2 cellular contexts compared by ENCODE assay signal in the genomic region with DNA sequence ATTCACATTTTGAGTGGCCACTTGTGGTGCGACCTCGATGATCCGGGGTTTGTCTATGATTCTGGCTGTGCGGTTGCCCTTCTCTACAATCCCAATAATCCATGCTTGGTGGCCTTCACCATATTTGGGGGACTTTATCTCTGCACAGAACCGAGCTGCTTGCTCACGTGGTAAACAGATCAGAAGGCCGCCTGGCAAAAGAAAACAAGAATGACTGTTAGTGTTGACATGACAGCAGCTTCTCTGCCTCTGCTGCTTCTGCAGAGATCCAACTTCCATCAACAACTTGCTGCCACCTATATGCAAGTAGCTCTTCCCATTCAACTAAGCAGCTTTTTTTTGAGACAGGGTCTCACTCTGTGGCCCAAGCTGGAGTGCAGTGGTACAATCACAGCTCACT.
TF ChIP-seq lines count a peak whose summit lies in the region.

No MANE protein-coding gene starts in this region.

TF ChIP-seq in GM23338, 12 proteins besides CTCF, POLR2A, EP300 and RAD21 (continues in another document):
- TF ChIP-seq ZNF114 (CRISPR knock-in tag; IDR thresholded peaks at IDR 0.05): no peak
- TF ChIP-seq EZH2 (IDR thresholded peaks at IDR 0.05; ENCODE audit: low read depth, unreplicated experiment): no peak
- TF ChIP-seq ZNF331 (CRISPR knock-in tag; IDR thresholded peaks at IDR 0.05; ENCODE audit: low read depth): no peak
- TF ChIP-seq, protein P1, sequence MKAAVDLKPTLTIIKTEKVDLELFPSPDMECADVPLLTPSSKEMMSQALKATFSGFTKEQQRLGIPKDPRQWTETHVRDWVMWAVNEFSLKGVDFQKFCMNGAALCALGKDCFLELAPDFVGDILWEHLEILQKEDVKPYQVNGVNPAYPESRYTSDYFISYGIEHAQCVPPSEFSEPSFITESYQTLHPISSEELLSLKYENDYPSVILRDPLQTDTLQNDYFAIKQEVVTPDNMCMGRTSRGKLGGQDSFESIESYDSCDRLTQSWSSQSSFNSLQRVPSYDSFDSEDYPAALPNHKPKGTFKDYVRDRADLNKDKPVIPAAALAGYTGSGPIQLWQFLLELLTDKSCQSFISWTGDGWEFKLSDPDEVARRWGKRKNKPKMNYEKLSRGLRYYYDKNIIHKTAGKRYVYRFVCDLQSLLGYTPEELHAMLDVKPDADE (IDR thresholded peaks at IDR 0.05): no peak
- no peak for TF ChIP-seq JUNB (IDR thresholded peaks at IDR 0.05; ENCODE audit: unreplicated experiment)
- no peak for TF ChIP-seq STAT1 (IDR thresholded peaks at IDR 0.05; ENCODE audit: unreplicated experiment)
- no peak for TF ChIP-seq EZH2phosphoT487 (IDR thresholded peaks at IDR 0.05; ENCODE audit: unreplicated experiment)
- TF ChIP-seq CREB1 (CRISPR knock-in tag; IDR thresholded peaks at IDR 0.05; ENCODE audit: low read depth): no peak
- TF ChIP-seq, protein P2, sequence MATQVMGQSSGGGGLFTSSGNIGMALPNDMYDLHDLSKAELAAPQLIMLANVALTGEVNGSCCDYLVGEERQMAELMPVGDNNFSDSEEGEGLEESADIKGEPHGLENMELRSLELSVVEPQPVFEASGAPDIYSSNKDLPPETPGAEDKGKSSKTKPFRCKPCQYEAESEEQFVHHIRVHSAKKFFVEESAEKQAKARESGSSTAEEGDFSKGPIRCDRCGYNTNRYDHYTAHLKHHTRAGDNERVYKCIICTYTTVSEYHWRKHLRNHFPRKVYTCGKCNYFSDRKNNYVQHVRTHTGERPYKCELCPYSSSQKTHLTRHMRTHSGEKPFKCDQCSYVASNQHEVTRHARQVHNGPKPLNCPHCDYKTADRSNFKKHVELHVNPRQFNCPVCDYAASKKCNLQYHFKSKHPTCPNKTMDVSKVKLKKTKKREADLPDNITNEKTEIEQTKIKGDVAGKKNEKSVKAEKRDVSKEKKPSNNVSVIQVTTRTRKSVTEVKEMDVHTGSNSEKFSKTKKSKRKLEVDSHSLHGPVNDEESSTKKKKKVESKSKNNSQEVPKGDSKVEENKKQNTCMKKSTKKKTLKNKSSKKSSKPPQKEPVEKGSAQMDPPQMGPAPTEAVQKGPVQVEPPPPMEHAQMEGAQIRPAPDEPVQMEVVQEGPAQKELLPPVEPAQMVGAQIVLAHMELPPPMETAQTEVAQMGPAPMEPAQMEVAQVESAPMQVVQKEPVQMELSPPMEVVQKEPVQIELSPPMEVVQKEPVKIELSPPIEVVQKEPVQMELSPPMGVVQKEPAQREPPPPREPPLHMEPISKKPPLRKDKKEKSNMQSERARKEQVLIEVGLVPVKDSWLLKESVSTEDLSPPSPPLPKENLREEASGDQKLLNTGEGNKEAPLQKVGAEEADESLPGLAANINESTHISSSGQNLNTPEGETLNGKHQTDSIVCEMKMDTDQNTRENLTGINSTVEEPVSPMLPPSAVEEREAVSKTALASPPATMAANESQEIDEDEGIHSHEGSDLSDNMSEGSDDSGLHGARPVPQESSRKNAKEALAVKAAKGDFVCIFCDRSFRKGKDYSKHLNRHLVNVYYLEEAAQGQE (IDR thresholded peaks at IDR 0.05; ENCODE audit: unreplicated experiment): no peak
- TF ChIP-seq, protein P3, sequence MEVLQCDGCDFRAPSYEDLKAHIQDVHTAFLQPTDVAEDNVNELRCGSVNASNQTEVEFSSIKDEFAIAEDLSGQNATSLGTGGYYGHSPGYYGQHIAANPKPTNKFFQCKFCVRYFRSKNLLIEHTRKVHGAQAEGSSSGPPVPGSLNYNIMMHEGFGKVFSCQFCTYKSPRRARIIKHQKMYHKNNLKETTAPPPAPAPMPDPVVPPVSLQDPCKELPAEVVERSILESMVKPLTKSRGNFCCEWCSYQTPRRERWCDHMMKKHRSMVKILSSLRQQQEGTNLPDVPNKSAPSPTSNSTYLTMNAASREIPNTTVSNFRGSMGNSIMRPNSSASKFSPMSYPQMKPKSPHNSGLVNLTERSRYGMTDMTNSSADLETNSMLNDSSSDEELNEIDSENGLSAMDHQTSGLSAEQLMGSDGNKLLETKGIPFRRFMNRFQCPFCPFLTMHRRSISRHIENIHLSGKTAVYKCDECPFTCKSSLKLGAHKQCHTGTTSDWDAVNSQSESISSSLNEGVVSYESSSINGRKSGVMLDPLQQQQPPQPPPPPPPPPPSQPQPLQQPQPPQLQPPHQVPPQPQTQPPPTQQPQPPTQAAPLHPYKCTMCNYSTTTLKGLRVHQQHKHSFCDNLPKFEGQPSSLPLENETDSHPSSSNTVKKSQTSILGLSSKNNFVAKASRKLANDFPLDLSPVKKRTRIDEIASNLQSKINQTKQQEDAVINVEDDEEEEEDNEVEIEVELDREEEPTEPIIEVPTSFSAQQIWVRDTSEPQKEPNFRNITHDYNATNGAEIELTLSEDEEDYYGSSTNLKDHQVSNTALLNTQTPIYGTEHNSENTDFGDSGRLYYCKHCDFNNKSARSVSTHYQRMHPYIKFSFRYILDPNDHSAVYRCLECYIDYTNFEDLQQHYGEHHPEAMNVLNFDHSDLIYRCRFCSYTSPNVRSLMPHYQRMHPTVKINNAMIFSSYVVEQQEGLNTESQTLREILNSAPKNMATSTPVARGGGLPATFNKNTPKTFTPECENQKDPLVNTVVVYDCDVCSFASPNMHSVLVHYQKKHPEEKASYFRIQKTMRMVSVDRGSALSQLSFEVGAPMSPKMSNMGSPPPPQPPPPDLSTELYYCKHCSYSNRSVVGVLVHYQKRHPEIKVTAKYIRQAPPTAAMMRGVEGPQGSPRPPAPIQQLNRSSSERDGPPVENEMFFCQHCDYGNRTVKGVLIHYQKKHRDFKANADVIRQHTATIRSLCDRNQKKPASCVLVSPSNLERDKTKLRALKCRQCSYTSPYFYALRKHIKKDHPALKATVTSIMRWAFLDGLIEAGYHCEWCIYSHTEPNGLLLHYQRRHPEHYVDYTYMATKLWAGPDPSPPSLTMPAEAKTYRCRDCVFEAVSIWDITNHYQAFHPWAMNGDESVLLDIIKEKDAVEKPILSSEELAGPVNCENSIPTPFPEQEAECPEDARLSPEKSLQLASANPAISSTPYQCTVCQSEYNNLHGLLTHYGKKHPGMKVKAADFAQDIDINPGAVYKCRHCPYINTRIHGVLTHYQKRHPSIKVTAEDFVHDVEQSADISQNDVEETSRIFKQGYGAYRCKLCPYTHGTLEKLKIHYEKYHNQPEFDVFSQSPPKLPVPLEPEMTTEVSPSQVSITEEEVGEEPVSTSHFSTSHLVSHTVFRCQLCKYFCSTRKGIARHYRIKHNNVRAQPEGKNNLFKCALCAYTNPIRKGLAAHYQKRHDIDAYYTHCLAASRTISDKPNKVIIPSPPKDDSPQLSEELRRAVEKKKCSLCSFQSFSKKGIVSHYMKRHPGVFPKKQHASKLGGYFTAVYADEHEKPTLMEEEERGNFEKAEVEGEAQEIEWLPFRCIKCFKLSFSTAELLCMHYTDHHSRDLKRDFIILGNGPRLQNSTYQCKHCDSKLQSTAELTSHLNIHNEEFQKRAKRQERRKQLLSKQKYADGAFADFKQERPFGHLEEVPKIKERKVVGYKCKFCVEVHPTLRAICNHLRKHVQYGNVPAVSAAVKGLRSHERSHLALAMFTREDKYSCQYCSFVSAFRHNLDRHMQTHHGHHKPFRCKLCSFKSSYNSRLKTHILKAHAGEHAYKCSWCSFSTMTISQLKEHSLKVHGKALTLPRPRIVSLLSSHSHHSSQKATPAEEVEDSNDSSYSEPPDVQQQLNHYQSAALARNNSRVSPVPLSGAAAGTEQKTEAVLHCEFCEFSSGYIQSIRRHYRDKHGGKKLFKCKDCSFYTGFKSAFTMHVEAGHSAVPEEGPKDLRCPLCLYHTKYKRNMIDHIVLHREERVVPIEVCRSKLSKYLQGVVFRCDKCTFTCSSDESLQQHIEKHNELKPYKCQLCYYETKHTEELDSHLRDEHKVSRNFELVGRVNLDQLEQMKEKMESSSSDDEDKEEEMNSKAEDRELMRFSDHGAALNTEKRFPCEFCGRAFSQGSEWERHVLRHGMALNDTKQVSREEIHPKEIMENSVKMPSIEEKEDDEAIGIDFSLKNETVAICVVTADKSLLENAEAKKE (CRISPR knock-in tag; IDR thresholded peaks at IDR 0.05): no peak

TF ChIP-seq in GM12878, 131 proteins besides CTCF, POLR2A, EP300 and RAD21:
- TF ChIP-seq, protein P4, sequence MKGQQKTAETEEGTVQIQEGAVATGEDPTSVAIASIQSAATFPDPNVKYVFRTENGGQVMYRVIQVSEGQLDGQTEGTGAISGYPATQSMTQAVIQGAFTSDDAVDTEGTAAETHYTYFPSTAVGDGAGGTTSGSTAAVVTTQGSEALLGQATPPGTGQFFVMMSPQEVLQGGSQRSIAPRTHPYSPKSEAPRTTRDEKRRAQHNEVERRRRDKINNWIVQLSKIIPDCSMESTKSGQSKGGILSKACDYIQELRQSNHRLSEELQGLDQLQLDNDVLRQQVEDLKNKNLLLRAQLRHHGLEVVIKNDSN (IDR thresholded peaks at IDR 0.05; ENCODE audit: borderline replicate concordance, extremely low read length, insufficient read depth, low read depth, low read length): no peak
- TF ChIP-seq CEBPB (IDR thresholded peaks at IDR 0.05; ENCODE audit: borderline replicate concordance in 1 of 2, low read depth in 2 of 2, low read length in 2 of 2) (no peak), CBFB (IDR thresholded peaks at IDR 0.05; ENCODE audit: low read depth) (no peak), ZNF24 (IDR thresholded peaks at IDR 0.05) (no peak), MTA2 (IDR thresholded peaks at IDR 0.05; ENCODE audit: low read depth) (no peak), SIX5 (IDR thresholded peaks at IDR 0.05; ENCODE audit: low read depth, low read length, severe bottlenecking) (no peak), LARP7 (IDR thresholded peaks at IDR 0.05) (no peak), BCL11A (IDR thresholded peaks at IDR 0.05; ENCODE audit: low read depth, low read length) (no peak), SREBF1 (IDR thresholded peaks at IDR 0.05; ENCODE audit: low read length) (no peak), POLR2AphosphoS5 (IDR thresholded peaks at IDR 0.05; ENCODE audit: low read length) (no peak), SMC3 (IDR thresholded peaks at IDR 0.05; ENCODE audit: borderline replicate concordance, low read length) (no peak), STAT3 (IDR thresholded peaks at IDR 0.05; ENCODE audit: low read depth, low read length) (no peak), TCF7 (IDR thresholded peaks at IDR 0.05; ENCODE audit: borderline replicate concordance) (no peak), STAT1 (conservative IDR thresholded peaks at IDR 0.05) (no peak), CHD4 (IDR thresholded peaks at IDR 0.05) (no peak), SMARCA5 (IDR thresholded peaks at IDR 0.05) (no peak), FOXK2 (IDR thresholded peaks at IDR 0.05) (no peak), MYB (IDR thresholded peaks at IDR 0.05; ENCODE audit: borderline replicate concordance, low read depth, low read length) (no peak)
- TF ChIP-seq, protein P5, sequence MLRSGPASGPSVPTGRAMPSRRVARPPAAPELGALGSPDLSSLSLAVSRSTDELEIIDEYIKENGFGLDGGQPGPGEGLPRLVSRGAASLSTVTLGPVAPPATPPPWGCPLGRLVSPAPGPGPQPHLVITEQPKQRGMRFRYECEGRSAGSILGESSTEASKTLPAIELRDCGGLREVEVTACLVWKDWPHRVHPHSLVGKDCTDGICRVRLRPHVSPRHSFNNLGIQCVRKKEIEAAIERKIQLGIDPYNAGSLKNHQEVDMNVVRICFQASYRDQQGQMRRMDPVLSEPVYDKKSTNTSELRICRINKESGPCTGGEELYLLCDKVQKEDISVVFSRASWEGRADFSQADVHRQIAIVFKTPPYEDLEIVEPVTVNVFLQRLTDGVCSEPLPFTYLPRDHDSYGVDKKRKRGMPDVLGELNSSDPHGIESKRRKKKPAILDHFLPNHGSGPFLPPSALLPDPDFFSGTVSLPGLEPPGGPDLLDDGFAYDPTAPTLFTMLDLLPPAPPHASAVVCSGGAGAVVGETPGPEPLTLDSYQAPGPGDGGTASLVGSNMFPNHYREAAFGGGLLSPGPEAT (IDR thresholded peaks at IDR 0.05; ENCODE audit: low read depth): no peak
TF ChIP-seq in GM12878: peak in this region for 0.
